ENCODE assay signal across 2 cellular contexts in the genomic region with DNA sequence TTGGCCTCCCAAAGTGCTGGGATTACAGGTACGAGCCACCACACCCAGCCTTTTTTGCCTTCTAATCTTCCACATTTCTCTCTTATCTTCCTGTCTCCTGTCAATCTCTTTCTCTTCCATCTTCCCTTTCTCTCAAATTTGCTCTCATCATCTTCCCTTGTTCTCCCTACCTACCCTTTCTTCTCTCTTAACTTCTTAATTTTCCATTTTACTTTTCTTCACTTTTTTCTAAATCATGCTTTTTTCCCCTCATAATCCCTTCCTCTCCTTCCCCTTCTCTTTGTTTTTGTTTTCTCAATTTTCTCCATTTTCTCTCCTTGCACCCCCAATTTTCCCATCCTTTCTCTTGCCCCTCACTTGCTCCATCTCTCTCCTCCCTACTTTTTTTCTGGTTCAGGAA.
TF ChIP-seq lines count a peak whose summit lies in the region.

No MANE protein-coding gene starts in this region.

TF ChIP-seq in HEK293, 187 proteins besides CTCF, POLR2A, EP300 and RAD21:
- no peak for TF ChIP-seq ZNF138 (tag by site-specific recombination; IDR thresholded peaks at IDR 0.05; ENCODE audit: borderline replicate concordance)
- peak; percentile 60 for TF ChIP-seq PRDM1 (tag by site-specific recombination; IDR thresholded peaks at IDR 0.05)
- TF ChIP-seq ZNF629 (tag by site-specific recombination; IDR thresholded peaks at IDR 0.05), result no peak
- TF ChIP-seq KLF16 (tag by site-specific recombination; IDR thresholded peaks at IDR 0.05), result no peak
- TF ChIP-seq KLF10 (tag by site-specific recombination; IDR thresholded peaks at IDR 0.05), result no peak
- no peak for TF ChIP-seq ZNF423 (tag by site-specific recombination; IDR thresholded peaks at IDR 0.05)

TF ChIP-seq in H1, 55 proteins besides CTCF, POLR2A, EP300 and RAD21:
- no peak for TF ChIP-seq GTF2F1 (IDR thresholded peaks at IDR 0.05; ENCODE audit: borderline replicate concordance, low read depth, low read length)
- TF ChIP-seq, protein P1, sequence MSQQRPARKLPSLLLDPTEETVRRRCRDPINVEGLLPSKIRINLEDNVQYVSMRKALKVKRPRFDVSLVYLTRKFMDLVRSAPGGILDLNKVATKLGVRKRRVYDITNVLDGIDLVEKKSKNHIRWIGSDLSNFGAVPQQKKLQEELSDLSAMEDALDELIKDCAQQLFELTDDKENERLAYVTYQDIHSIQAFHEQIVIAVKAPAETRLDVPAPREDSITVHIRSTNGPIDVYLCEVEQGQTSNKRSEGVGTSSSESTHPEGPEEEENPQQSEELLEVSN (IDR thresholded peaks at IDR 0.05), result no peak
- no peak for TF ChIP-seq RXRA (IDR thresholded peaks at IDR 0.05; ENCODE audit: insufficient read depth, low read depth, low read length)
- TF ChIP-seq CBX8 (IDR thresholded peaks at IDR 0.05; ENCODE audit: borderline replicate concordance, low read depth, low read length), result no peak
- no peak for TF ChIP-seq GABPA (IDR thresholded peaks at IDR 0.05; ENCODE audit: borderline replicate concordance, insufficient read depth, low read length)
- TF ChIP-seq TBP (IDR thresholded peaks at IDR 0.05; ENCODE audit: low read depth, low read length), result no peak
- no peak for TF ChIP-seq CHD2 (IDR thresholded peaks at IDR 0.05; ENCODE audit: low read length)
- TF ChIP-seq KDM1A (IDR thresholded peaks at IDR 0.05; ENCODE audit: borderline replicate concordance, low read length), result no peak
- TF ChIP-seq TAF7 (optimal IDR thresholded peaks at IDR 0.05; ENCODE audit: borderline replicate concordance, low read depth, low read length), result no peak
- TF ChIP-seq, protein P2, sequence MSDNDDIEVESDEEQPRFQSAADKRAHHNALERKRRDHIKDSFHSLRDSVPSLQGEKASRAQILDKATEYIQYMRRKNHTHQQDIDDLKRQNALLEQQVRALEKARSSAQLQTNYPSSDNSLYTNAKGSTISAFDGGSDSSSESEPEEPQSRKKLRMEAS (IDR thresholded peaks at IDR 0.05), result no peak
- no peak for TF ChIP-seq YY1 (IDR thresholded peaks at IDR 0.05; ENCODE audit: low read depth, low read length)
- TF ChIP-seq SRF (IDR thresholded peaks at IDR 0.05; ENCODE audit: low read depth, low read length), result no peak
- TF ChIP-seq SP1 (IDR thresholded peaks at IDR 0.05; ENCODE audit: low read depth, low read length), result no peak
- TF ChIP-seq ZNF274 (IDR thresholded peaks at IDR 0.05; ENCODE audit: borderline replicate concordance, extremely low read depth, low read length), result no peak
- no peak for TF ChIP-seq EGR1 (IDR thresholded peaks at IDR 0.05; ENCODE audit: borderline replicate concordance, low read depth, low read length)
- TF ChIP-seq JUN (IDR thresholded peaks at IDR 0.05; ENCODE audit: low read depth, low read length), result no peak
